ENCODE assay signal across 19 cellular contexts in the genomic region with DNA sequence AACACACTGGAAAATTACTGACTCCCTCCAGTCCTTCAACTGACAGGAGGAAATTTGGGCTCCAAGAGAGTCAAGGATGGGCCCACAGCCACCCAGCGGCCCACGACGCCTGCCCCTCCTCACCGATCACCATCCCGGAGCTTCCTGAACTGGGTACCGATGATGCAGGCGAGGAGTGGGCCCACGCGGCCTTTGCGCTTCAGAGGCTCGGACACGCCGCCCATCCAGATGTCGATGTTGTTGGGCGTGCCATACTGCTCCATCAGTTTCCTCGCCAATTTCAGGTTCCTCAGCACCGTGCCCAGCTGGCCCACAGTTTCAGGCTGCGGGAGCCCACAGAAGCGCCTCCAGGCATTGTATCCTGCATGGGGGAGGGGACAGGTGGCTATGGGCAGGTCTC. TPM values are rescaled to one million over a fixed set of nuclear protein-coding genes. Genes with fewer than 3 reads are reported as not detected.
DNase-seq lines count a peak whose midpoint lies in the region; ATAC-seq and TF ChIP-seq lines count a peak whose summit lies in the region.
"Had no signal": no experiment of that assay in that cellular context is flagged by ENCODE, and none has a peak within 500 bp of the region (broad histone marks: within the 10 kb centered on the region; RNA-seq: fewer than 3 reads in every experiment).

No MANE protein-coding gene starts in this region.

- no peak overlapping the region for H4K5ac ChIP-seq in mesendoderm (ENCODE audit: low read length)

- H3K4ac ChIP-seq in mesendoderm (ENCODE audit: low read depth, low read length): no peak overlapping the region

- H3K4me1 ChIP-seq in mesendoderm (ENCODE audit: control insufficient read depth, low read depth, low read length): no peaks in the 10 kb centered on the region
- H3K4me1 ChIP-seq: A549, BE2C, HAP-1 had no signal

- H3K4me3 Mint-ChIP-seq in osteocyte (ENCODE audit: unreplicated experiment): no peak overlapping the region
- H3K4me3 Mint-ChIP-seq: CD4-positive, alpha-beta memory T cell had no signal

- no peak overlapping the region for H3K18ac ChIP-seq in mesendoderm (ENCODE audit: low read length)

- no peak overlapping the region for H2AK5ac ChIP-seq in mesendoderm (ENCODE audit: low read length)

- no peak overlapping the region for H3K23ac ChIP-seq in mesendoderm (ENCODE audit: low read length)

- H3K27ac Mint-ChIP-seq in osteocyte (ENCODE audit: unreplicated experiment): no peak overlapping the region
- H3K27ac Mint-ChIP-seq: CD4-positive, alpha-beta memory T cell had no signal

- H3K27me3 ChIP-seq in HL-60 (ENCODE audit: insufficient read depth, poor library complexity, severe bottlenecking): no peaks in the 10 kb centered on the region
- H3K27me3 ChIP-seq in mesendoderm (ENCODE audit: insufficient read depth, low read length, poor library complexity): no peaks in the 10 kb centered on the region

- H3K36me3 ChIP-seq in mesendoderm (ENCODE audit: control insufficient read depth, insufficient read depth, low read length): no peaks in the 10 kb centered on the region
- H3K36me3 ChIP-seq: BE2C, HAP-1 had no signal

- no peaks in the 10 kb centered on the region for H3K9me3 Mint-ChIP-seq in osteocyte (ENCODE audit: unreplicated experiment)
- H3K9me3 Mint-ChIP-seq: CD4-positive, alpha-beta memory T cell had no signal

- peak overlapping the region; percentile 17 for H3K4me3 ChIP-seq in HL-60 (replicated peaks; ENCODE audit: insufficient read depth, low read length)
- no peak overlapping the region for H3K4me3 ChIP-seq in mesendoderm (ENCODE audit: low read length)
- H3K4me3 ChIP-seq: A549, GM12878, HAP-1 had no signal

- no peak overlapping the region for H3K56ac ChIP-seq in mesendoderm (ENCODE audit: low read length)

- H3K79me2 ChIP-seq in mesendoderm (ENCODE audit: control insufficient read depth, insufficient read depth, low read length): no peaks in the 10 kb centered on the region

- WGBS in mesendoderm (ENCODE audit: extremely low coverage, insufficient coverage, low lambda C conversion rate): no CpG with 5 or more reads among the region's 19 CpGs

- no peaks in the 10 kb centered on the region for H3K4me1 Mint-ChIP-seq in osteocyte (ENCODE audit: unreplicated experiment)

- H3K9ac ChIP-seq in mesendoderm (ENCODE audit: low read length): no peak overlapping the region

- no peak for DNase-seq in HL-60 (ENCODE audit: low read depth in 1 of 2, low spot score in 1 of 2)
- peak; percentile 9 for DNase-seq in NCI-H69 (lab: John Stamatoyannopoulos, UW)
- DNase-seq in iPS-NIHi7 (ENCODE audit: extremely low spot score): peak; percentile 6
- peak; percentile 75 for DNase-seq in osteocyte (ENCODE audit: extremely low spot score, unreplicated experiment)
- no peak for DNase-seq in mesendoderm
- no peak for DNase-seq in T1000 (lab: John Stamatoyannopoulos, UW)
- DNase-seq: BE2C; CD4-positive, alpha-beta memory T cell; DMS79; GOT3; IMR-90 had no signal

- ATAC-seq in GM19395 (IDR thresholded peaks at IDR 0.05; ENCODE audit: unreplicated experiment): no peak
- ATAC-seq: GM12878 had no signal

- no peaks in the 10 kb centered on the region for H3K79me1 ChIP-seq in mesendoderm (ENCODE audit: low read length)

- H2BK120ac ChIP-seq in mesendoderm (ENCODE audit: low read depth, low read length): no peak overlapping the region

- no peak for TF ChIP-seq CTCF in HL-60 (IDR thresholded peaks at IDR 0.05; ENCODE audit: insufficient read depth, low read length)
- TF ChIP-seq CTCF in osteocyte (IDR thresholded peaks at IDR 0.05): no peak

- H4K8ac ChIP-seq in mesendoderm (ENCODE audit: low read depth, low read length): no peak overlapping the region

- H3K4me2 ChIP-seq in mesendoderm (ENCODE audit: low read length): no peak overlapping the region
- H3K4me2 ChIP-seq: A549 had no signal

- H2BK15ac ChIP-seq in mesendoderm (replicated peaks; ENCODE audit: low read depth): no peak overlapping the region

- H3K27ac ChIP-seq in HL-60 (replicated peaks) (peak overlapping the region; percentile 99), mesendoderm (ENCODE audit: low read depth, low read length) (no peak overlapping the region)
- H3K27ac ChIP-seq: A549, C4-2B had no signal

- no peak overlapping the region for H2BK5ac ChIP-seq in mesendoderm (ENCODE audit: low read length)

- H3K27me3 Mint-ChIP-seq in osteocyte (ENCODE audit: unreplicated experiment): peaks cover 3% of the 10 kb centered on the region

- no peaks in the 10 kb centered on the region for H3K36me3 Mint-ChIP-seq in osteocyte (ENCODE audit: unreplicated experiment)
- H3K36me3 Mint-ChIP-seq: CD4-positive, alpha-beta memory T cell had no signal

RNA-seq across cellular contexts. Expression of gene MPO, which starts 9.2 kb away (rescaled TPM):
- total RNA-seq in osteocyte: not detected in 2 replicates
- polyA plus RNA-seq in mesendoderm (2013, experiment 1 of 2): 0.03 TPM
- polyA plus RNA-seq in mesendoderm (2013, experiment 2 of 2): 0.08 TPM
- total RNA-seq: CD4-positive, alpha-beta memory T cell; G401; HT-29; IMR-90 had no signal
- polyA plus RNA-seq: A549; AG04450; CD4-positive, alpha-beta memory T cell; IMR-90 had no signal

RNA-seq across cellular contexts. Expression of gene LPO, which starts 33.1 kb away (rescaled TPM):
- total RNA-seq in osteocyte: not detected in 2 replicates
- 0.08 TPM for polyA plus RNA-seq in mesendoderm (2013, experiment 1 of 2)
- polyA plus RNA-seq in mesendoderm (2013, experiment 2 of 2): 0.15 TPM
- total RNA-seq: CD4-positive, alpha-beta memory T cell; G401; GM12878; HT-29; IMR-90 had no signal
- polyA plus RNA-seq: A549; AG04450; CD4-positive, alpha-beta memory T cell; IMR-90 had no signal

RNA-seq across cellular contexts. Expression of gene MKS1, which starts 52.5 kb away (rescaled TPM):
- total RNA-seq in osteocyte: 21.5 and 24.1 TPM in 2 replicates
- polyA plus RNA-seq in mesendoderm (2013, experiment 1 of 2): 8.1 TPM
- polyA plus RNA-seq in mesendoderm (2013, experiment 2 of 2): 9.0 TPM

RNA-seq across cellular contexts. Expression of gene TSPOAP1, which starts 57.1 kb away (rescaled TPM):
- 0.05 TPM in 1 of 2 replicates, not detected in the other for total RNA-seq in osteocyte
- polyA plus RNA-seq in mesendoderm (2013, experiment 1 of 2): 0.93 TPM
- 0.78 TPM for polyA plus RNA-seq in mesendoderm (2013, experiment 2 of 2)
- total RNA-seq: G401 had no signal
- polyA plus RNA-seq: A549 had no signal

Comparison
In these comparisons a context has a peak if more than half of its experiments do, and no peak if none do; other contexts are left out.
1. DNase-seq: peak in NCI-H69 (single experiment), iPS-NIHi7 (single experiment) and osteocyte (single experiment); none in HL-60 (0 of 2), mesendoderm (single experiment) and T1000 (single experiment).